In genomic region chr19:36850646-36851442, GRCh38 we compare ENCODE assay signal across 8 cellular contexts. TPM values are rescaled to one million over a fixed set of nuclear protein-coding genes. Genes with fewer than 3 reads are reported as not detected.
DNase-seq lines count a peak whose midpoint lies in the region; ATAC-seq lines count a peak whose summit lies in the region.

TSS of gene ZNF345 (plus strand) at chr19:36850876. CDS start at chr19:36876831, 25,955 bp downstream.

- H3K79me2 ChIP-seq in Karpas-422 (ENCODE audit: low read length) = peaks cover 53% of the 10 kb centered on the region

- peaks cover 17% of the 10 kb centered on the region for H3K9me3 Mint-ChIP-seq in activated T-helper 17 cell treated with anti-CD3 and anti-CD28 coated beads, Interleukin-2, amount 50 U/mL, for 72 hours
- H3K9me3 Mint-ChIP-seq in naive thymus-derived CD4-positive, alpha-beta T cell = peaks cover 3 to 37% (median 20%) of the 10 kb centered on the region in 11 donors
- peaks cover 6% of the 10 kb centered on the region for H3K9me3 Mint-ChIP-seq in stimulated activated effector memory CD8-positive, alpha-beta T cell treated with anti-CD3 and anti-CD28 coated beads, Interleukin-12 subunit alpha, Interleukin-12 subunit beta, amount 100 ng/mL, for 72 hours

- peak within 1 kb of the TSS; percentile 92 for H3K4me3 ChIP-seq in Karpas-422 (ENCODE audit: low read length)
- H3K4me3 ChIP-seq in naive thymus-derived CD4-positive, alpha-beta T cell (ENCODE audit: low read length) = peak within 1 kb of the TSS; percentile 92

- DNase-seq in DMS53 treated with DMSO at 0.1 percent for 48 hours (lab: John Stamatoyannopoulos, UW; ENCODE audit: unreplicated experiment) = peak; percentile 94
- DNase-seq in Karpas-422 = peak; percentile 98
- peak; percentile 90 for DNase-seq in RKO (ENCODE audit: low spot score)
- DNase-seq in fibroblast of peridontal ligament (ENCODE audit: extremely low read depth) = peak; percentile 96
- DNase-seq in naive thymus-derived CD4-positive, alpha-beta T cell = peak; percentile 62 to 91 (median 88)
- DNase-seq in stimulated activated effector memory CD8-positive, alpha-beta T cell treated with anti-CD3 and anti-CD28 coated beads, Interleukin-12 subunit alpha, Interleukin-12 subunit beta, amount 100 ng/mL, for 72 hours (ENCODE audit: low spot score in 2 of 2) = peak; percentile 70 to 90

- H3K27me3 Mint-ChIP-seq in activated T-helper 17 cell treated with anti-CD3 and anti-CD28 coated beads, Interleukin-2, amount 50 U/mL, for 72 hours = no peaks in the 10 kb centered on the region
- H3K27me3 Mint-ChIP-seq in naive thymus-derived CD4-positive, alpha-beta T cell = no peaks in the 10 kb centered on the region

- peaks cover 40% of the 10 kb centered on the region for H3K36me3 ChIP-seq in Karpas-422 (ENCODE audit: insufficient read depth, low read length)
- peaks cover 0 to 18% (median 8%) of the 10 kb centered on the region in 3 experiments for H3K36me3 ChIP-seq in naive thymus-derived CD4-positive, alpha-beta T cell (ENCODE audit: control insufficient read depth in 2 of 3, insufficient read depth in 3 of 3, low read length in 3 of 3)

- CTCF ChIA-PET in naive thymus-derived CD4-positive, alpha-beta T cell (lab: Charles Lee) = interaction anchor here (0.6 to 1.4 kb wide), 2 partner anchors 11 to 54 kb away, joined by 3 to 4 read pairs; no protein-coding TSS in a partner anchor

- peak within 1 kb of the TSS; percentile 48; the same call in 1 of the 2 replicates for H3K27ac ChIP-seq in Karpas-422 (ENCODE audit: low read length)
- peak within 1 kb of the TSS; percentile 86 for H3K27ac ChIP-seq in naive thymus-derived CD4-positive, alpha-beta T cell (ENCODE audit: low read depth, low read length)

- H2AFZ ChIP-seq in Karpas-422 (ENCODE audit: low read length) = peak within 1 kb of the TSS; percentile 94

- peak within 1 kb of the TSS; percentile 85 for H3K4me2 ChIP-seq in Karpas-422 (ENCODE audit: low read depth, low read length, poor library complexity, severe bottlenecking)

- POLR2A ChIA-PET in naive thymus-derived CD4-positive, alpha-beta T cell (lab: Charles Lee) = interaction anchor here (0.7 to 3.9 kb wide), 16 partner anchors 10 to 655 kb away, joined by 3 to 108 read pairs (median 4); partner anchors contain the start of genes ZNF146, ZNF260, ZNF461 and ZNF565

- peak; percentile 83 for ATAC-seq in GM21723 (IDR thresholded peaks at IDR 0.05; ENCODE audit: unreplicated experiment)
- ATAC-seq in activated T-helper 17 cell treated with anti-CD3 and anti-CD28 coated beads, Interleukin-2, amount 50 U/mL, for 72 hours (replicated peaks) = peak; percentile 81
- ATAC-seq in naive thymus-derived CD4-positive, alpha-beta T cell = peak; percentile 93
- peak; percentile 87 for ATAC-seq in stimulated activated effector memory CD8-positive, alpha-beta T cell treated with anti-CD3 and anti-CD28 coated beads, Interleukin-12 subunit alpha, Interleukin-12 subunit beta, amount 100 ng/mL, for 72 hours

- H3K4me3 Mint-ChIP-seq in activated T-helper 17 cell treated with anti-CD3 and anti-CD28 coated beads, Interleukin-2, amount 50 U/mL, for 72 hours = no peak within 1 kb of the TSS
- H3K4me3 Mint-ChIP-seq in naive thymus-derived CD4-positive, alpha-beta T cell = no peak within 1 kb of the TSS
- H3K4me3 Mint-ChIP-seq in stimulated activated effector memory CD8-positive, alpha-beta T cell treated with anti-CD3 and anti-CD28 coated beads, Interleukin-12 subunit alpha, Interleukin-12 subunit beta, amount 100 ng/mL, for 72 hours = no peak within 1 kb of the TSS

- H3K4me1 ChIP-seq in Karpas-422 (ENCODE audit: low read length) = peaks cover 12% of the 10 kb centered on the region
- peaks cover 9 to 16% of the 10 kb centered on the region in 2 donors for H3K4me1 ChIP-seq in naive thymus-derived CD4-positive, alpha-beta T cell (ENCODE audit: control insufficient read depth in 2 of 2, insufficient read depth in 2 of 2, low read length in 2 of 2)

- H3K36me3 Mint-ChIP-seq in activated T-helper 17 cell treated with anti-CD3 and anti-CD28 coated beads, Interleukin-2, amount 50 U/mL, for 72 hours (ENCODE audit: low read depth) = peaks cover 15% of the 10 kb centered on the region
- H3K36me3 Mint-ChIP-seq in naive thymus-derived CD4-positive, alpha-beta T cell = peaks cover 14 to 53% (median 48%) of the 10 kb centered on the region in 5 donors
- peaks cover 55% of the 10 kb centered on the region for H3K36me3 Mint-ChIP-seq in stimulated activated effector memory CD8-positive, alpha-beta T cell treated with anti-CD3 and anti-CD28 coated beads, Interleukin-12 subunit alpha, Interleukin-12 subunit beta, amount 100 ng/mL, for 72 hours

- H3K27ac Mint-ChIP-seq in activated T-helper 17 cell treated with anti-CD3 and anti-CD28 coated beads, Interleukin-2, amount 50 U/mL, for 72 hours = no peak within 1 kb of the TSS
- H3K27ac Mint-ChIP-seq in naive thymus-derived CD4-positive, alpha-beta T cell = no peak within 1 kb of the TSS
- no peak within 1 kb of the TSS for H3K27ac Mint-ChIP-seq in stimulated activated effector memory CD8-positive, alpha-beta T cell treated with anti-CD3 and anti-CD28 coated beads, Interleukin-12 subunit alpha, Interleukin-12 subunit beta, amount 100 ng/mL, for 72 hours

- H3K27me3 ChIP-seq in Karpas-422 (ENCODE audit: low read length) = no peaks in the 10 kb centered on the region
- no peaks in the 10 kb centered on the region for H3K27me3 ChIP-seq in naive thymus-derived CD4-positive, alpha-beta T cell (ENCODE audit: control insufficient read depth in 2 of 2, insufficient read depth in 2 of 2, low read length in 2 of 2)

- peaks cover 8% of the 10 kb centered on the region for H3K9me3 ChIP-seq in Karpas-422 (ENCODE audit: low read length)
- peaks cover 0 to 6% (median 2%) of the 10 kb centered on the region in 3 experiments for H3K9me3 ChIP-seq in naive thymus-derived CD4-positive, alpha-beta T cell (ENCODE audit: control insufficient read depth in 2 of 3, low read length in 3 of 3)

- H3K9me2 ChIP-seq in Karpas-422 (replicated peaks; ENCODE audit: insufficient read depth, low read length) = no peaks in the 10 kb centered on the region

- peak within 1 kb of the TSS; percentile 85 for H3K9ac ChIP-seq in Karpas-422 (ENCODE audit: low read length)

- no peaks in the 10 kb centered on the region for H4K20me1 ChIP-seq in Karpas-422 (ENCODE audit: insufficient read depth, low read depth, low read length)

- intact Hi-C loops in naive thymus-derived CD4-positive, alpha-beta T cell (cut with micrococcal nuclease) = loop anchor here (1.0 to 10.0 kb wide), 35 partner anchors 13 to 1484 kb away; partner anchors contain the start of genes CAPNS1 (in 2 of the 2), ZFP14 (in 2 of the 2), ZNF260 (in 2 of the 2) and ZNF382 (in 2 of the 2)

- peaks cover 16% of the 10 kb centered on the region for H3K4me1 Mint-ChIP-seq in activated T-helper 17 cell treated with anti-CD3 and anti-CD28 coated beads, Interleukin-2, amount 50 U/mL, for 72 hours
- peaks cover 0 to 23% (median 14%) of the 10 kb centered on the region in 7 donors for H3K4me1 Mint-ChIP-seq in naive thymus-derived CD4-positive, alpha-beta T cell
- peaks cover 3% of the 10 kb centered on the region for H3K4me1 Mint-ChIP-seq in stimulated activated effector memory CD8-positive, alpha-beta T cell treated with anti-CD3 and anti-CD28 coated beads, Interleukin-12 subunit alpha, Interleukin-12 subunit beta, amount 100 ng/mL, for 72 hours

RNA-seq across cellular contexts. Expression of gene ZNF345, which starts in this region (rescaled TPM):
- total RNA-seq in Karpas-422 (2014; rRNA removed; shearing (Covaris generic); ENCODE audit: low replicate concordance) = 4.4 and 11.3 TPM in 2 replicates
- total RNA-seq in activated T-helper 17 cell treated with anti-CD3 and anti-CD28 coated beads, Interleukin-2, amount 50 U/mL, for 72 hours = 10 to 100 TPM in 1 of 2 donors, 1 to 10 TPM in 1; 5.0 to 14.9 TPM
- 10 to 100 TPM in 2 of 5 experiments, 1 to 10 TPM in 3; 6.8 to 18.2 (median 7.8) TPM for total RNA-seq in naive thymus-derived CD4-positive, alpha-beta T cell
- 10 to 100 TPM in 1 of 2 donors, 1 to 10 TPM in 1; 10.0 to 11.8 TPM for polyA plus RNA-seq in naive thymus-derived CD4-positive, alpha-beta T cell

Comparison
In these comparisons a context has a peak if more than half of its experiments do, and no peak if none do; other contexts are left out.
1. Peak in every context shown above with its lines: DNase-seq, ATAC-seq, H3K4me3 ChIP-seq and H3K27ac ChIP-seq.